Comparison of ENCODE assay signal across 17 cellular contexts in the genomic region with DNA sequence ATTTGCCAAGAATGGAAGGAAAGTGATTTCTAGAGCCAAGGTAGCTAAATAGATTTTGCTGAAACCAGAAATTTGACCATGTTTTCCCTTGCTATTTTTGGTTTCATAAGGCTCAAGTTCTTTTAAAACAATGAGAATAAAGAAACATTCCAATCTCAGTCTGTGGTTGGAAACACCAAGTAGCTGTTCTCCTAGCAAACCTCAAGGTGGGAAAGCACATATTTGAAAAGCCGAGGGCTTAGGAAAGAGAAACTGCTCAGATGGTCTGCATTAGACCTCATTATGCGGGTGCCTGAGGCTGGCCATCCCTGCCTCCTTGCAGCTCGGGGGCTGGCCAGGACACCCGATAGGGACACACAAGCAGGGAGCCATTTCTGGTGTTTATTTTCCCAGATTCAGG. TPM values are rescaled to one million over a fixed set of nuclear protein-coding genes. Genes with fewer than 3 reads are reported as not detected.
DNase-seq lines count a peak whose midpoint lies in the region; ATAC-seq and TF ChIP-seq lines count a peak whose summit lies in the region.
"Had no signal": no experiment of that assay in that cellular context is flagged by ENCODE, and none has a peak within 500 bp of the region (broad histone marks: within the 10 kb centered on the region; RNA-seq: fewer than 3 reads in every experiment).

No MANE protein-coding gene starts in this region.

- H3K36me3 ChIP-seq in HUES48 (ENCODE audit: control insufficient read depth, insufficient read depth, low read length): no peaks in the 10 kb centered on the region
- no peaks in the 10 kb centered on the region for H3K36me3 ChIP-seq in brain microvascular endothelial cell (replicated peaks)
- no peaks in the 10 kb centered on the region for H3K36me3 ChIP-seq in adrenal gland (replicated peaks in 1 of 2)
- H3K36me3 ChIP-seq: sigmoid colon had no signal

- H3K4me1 ChIP-seq in HUES48 (ENCODE audit: control insufficient read depth, insufficient read depth, low read length) (peaks cover 4% of the 10 kb centered on the region; the same call in 1 of the 2 replicates), adrenal gland (replicated peaks in 1 of 2) (no peaks in the 10 kb centered on the region)

- TF ChIP-seq POLR2A in adrenal gland (IDR thresholded peaks at IDR 0.05): no peak

- intact Hi-C loops in adrenal gland (cut with DNase I): no loop called here

- H3K4me3 ChIP-seq in HUES48 (ENCODE audit: low read depth, low read length) (no peak overlapping the region), brain microvascular endothelial cell (ENCODE audit: low read depth, low read length) (no peak overlapping the region), adrenal gland (no peak overlapping the region)
- H3K4me3 ChIP-seq: sigmoid colon had no signal

- H3K27ac ChIP-seq in HUES48 (ENCODE audit: low read depth, low read length) (peak overlapping the region; percentile 78), brain microvascular endothelial cell (no peak overlapping the region), temporal lobe (ENCODE audit: low read depth, low read length) (peak overlapping the region; percentile 44), adrenal gland (no peak overlapping the region)

- ATAC-seq in HG03045 (IDR thresholded peaks at IDR 0.05; ENCODE audit: unreplicated experiment): no peak
- ATAC-seq: HepG2, left colon, T-cell had no signal

- in situ Hi-C loops in brain microvascular endothelial cell (cut with HindIII; ENCODE audit: low pct_ligation_motif_present, low sequenced_read_pairs): no loop called here

- H3K9me3 ChIP-seq in HUES48 (ENCODE audit: control insufficient read depth, insufficient read depth, low read length) (peaks cover 6% of the 10 kb centered on the region; the same call in 1 of the 2 replicates), adrenal gland (replicated peaks in 1 of 3) (no peaks in the 10 kb centered on the region)
- H3K9me3 ChIP-seq: sigmoid colon had no signal

- WGBS in adrenal gland, 4 donors: 62 to 83% (median 78%) methylated on average over 4 of the region's 4 CpGs

- H3K27me3 ChIP-seq in HUES48 (ENCODE audit: control insufficient read depth, insufficient read depth, low read length) (no peaks in the 10 kb centered on the region), brain microvascular endothelial cell (replicated peaks) (no peaks in the 10 kb centered on the region), adrenal gland (no peaks in the 10 kb centered on the region)
- H3K27me3 ChIP-seq: sigmoid colon had no signal

- H3K9ac ChIP-seq in HUES48 (ENCODE audit: low read depth, low read length): no peak overlapping the region

- peak; percentile 21 for DNase-seq in brain microvascular endothelial cell
- DNase-seq in iris pigment epithelial cell (ENCODE audit: low read depth): peak; percentile 76
- no peak for DNase-seq in adrenal gland
- no peak for DNase-seq in MV-4-11 (lab: John Stamatoyannopoulos, UW)
- DNase-seq in NCI-H187 (lab: John Stamatoyannopoulos, UW): no peak
- DNase-seq: effector CD8-positive, alpha-beta T cell; glutamatergic neuron; left colon; NCI-H1092 treated with DMSO at 0.1 percent for 48 hours; NCI-H226; OCI-M1; sigmoid colon; T-cell had no signal

- TF ChIP-seq CTCF in brain microvascular endothelial cell (IDR thresholded peaks at IDR 0.05; ENCODE audit: low read depth, low read length, missing control alignments): no peak
- no peak for TF ChIP-seq CTCF in adrenal gland (IDR thresholded peaks at IDR 0.05)

RNA-seq across cellular contexts. Expression of gene NYX, which starts 5.8 kb away (rescaled TPM):
- not detected for total RNA-seq in temporal lobe
- not detected for total RNA-seq in adrenal gland
- not detected for polyA plus RNA-seq in adrenal gland
- total RNA-seq: HepG2, left colon, sigmoid colon, T-cell had no signal
- polyA plus RNA-seq: HepG2 had no signal

Comparison
In these comparisons a context has a peak if more than half of its experiments do, and no peak if none do; other contexts are left out.
1. H3K27ac ChIP-seq: peak in HUES48 (single experiment) and temporal lobe (single experiment); none in brain microvascular endothelial cell (single experiment) and adrenal gland (0 of 5).
2. DNase-seq: peak in brain microvascular endothelial cell (single experiment) and iris pigment epithelial cell (single experiment); none in adrenal gland (0 of 7), MV-4-11 (single experiment) and NCI-H187 (0 of 2).